25 cellular contexts compared by ENCODE assay signal in the genomic region with DNA sequence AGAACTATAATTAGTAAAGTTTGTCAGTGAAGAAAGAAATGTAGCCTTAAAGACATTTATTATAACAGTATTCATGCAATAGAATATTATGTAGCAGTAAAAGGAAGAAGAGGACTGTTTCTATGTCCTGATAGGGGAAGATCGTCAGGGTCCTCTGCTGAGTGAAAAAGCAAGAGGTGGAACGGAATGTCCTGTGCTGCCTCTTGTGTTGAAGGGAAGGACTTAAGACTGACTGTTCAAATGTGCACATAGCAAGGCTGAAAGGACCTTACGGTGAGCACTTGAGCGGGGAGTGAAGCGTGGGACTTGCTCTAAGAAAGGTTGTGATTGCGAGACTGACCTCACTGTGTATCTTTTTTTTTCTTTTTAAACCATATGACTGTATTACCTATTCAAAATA.
A peak's percentile ranks its signal among the peaks of the same experiment; 100 is the strongest.
DNase-seq lines count a peak whose midpoint lies in the region; ATAC-seq and TF ChIP-seq lines count a peak whose summit lies in the region.
"Had no signal": no experiment of that assay in that cellular context is flagged by ENCODE, and none has a peak within 500 bp of the region (broad histone marks: within the 10 kb centered on the region; RNA-seq: fewer than 3 reads in every experiment).

No MANE protein-coding gene starts in this region.

- H3K4me3 ChIP-seq in cardiac muscle cell (no peak overlapping the region), right atrium auricular region (no peak overlapping the region), fibroblast of the aortic adventitia (ENCODE audit: low read depth, low read length) (no peak overlapping the region), neural progenitor cell (no peak overlapping the region), PC-3 (ENCODE audit: low read length) (no peak overlapping the region)
- H3K4me3 ChIP-seq: ascending aorta, esophagus muscularis mucosa, sigmoid colon, suprapubic skin had no signal

- H3K27ac ChIP-seq in cardiac muscle cell (peak overlapping the region; percentile 49), right atrium auricular region (no peak overlapping the region), neural progenitor cell (no peak overlapping the region), PC-3 (ENCODE audit: low read length) (no peak overlapping the region)
- H3K27ac ChIP-seq: esophagus muscularis mucosa, sigmoid colon, suprapubic skin had no signal

- H3K9me3 Mint-ChIP-seq in neural progenitor cell, result peaks cover 5% of the 10 kb centered on the region
- peaks cover 0 to 7% (median 0%) of the 10 kb centered on the region in 9 donors for H3K9me3 Mint-ChIP-seq in naive thymus-derived CD8-positive, alpha-beta T cell

- no peaks in the 10 kb centered on the region for H3K9me2 ChIP-seq in PC-3 (replicated peaks; ENCODE audit: low read length)

- no peaks in the 10 kb centered on the region for H4K20me1 ChIP-seq in neural progenitor cell (ENCODE audit: low read depth)
- no peaks in the 10 kb centered on the region for H4K20me1 ChIP-seq in PC-3 (ENCODE audit: low read length)

- H3K27me3 Mint-ChIP-seq in neural progenitor cell (ENCODE audit: insufficient read depth, low read depth), result no peaks in the 10 kb centered on the region
- peaks cover 0 to 2% (median 0%) of the 10 kb centered on the region in 5 donors for H3K27me3 Mint-ChIP-seq in naive thymus-derived CD8-positive, alpha-beta T cell

- H2AFZ ChIP-seq in neural progenitor cell (replicated peaks) (no peak overlapping the region), PC-3 (ENCODE audit: low read length) (no peak overlapping the region)

- POLR2A ChIA-PET in PC-3 (lab: Charles Lee; ENCODE audit: unreplicated experiment), result no interaction called here
- POLR2A ChIA-PET in naive thymus-derived CD8-positive, alpha-beta T cell (lab: Charles Lee), result no interaction called here

- intact Hi-C loops in PC-3 (cut with micrococcal nuclease), result no loop called here

- H3K4me2 ChIP-seq in neural progenitor cell, result no peak overlapping the region
- H3K4me2 ChIP-seq in PC-3 (ENCODE audit: low read length), result no peak overlapping the region

- H3K9ac ChIP-seq in neural progenitor cell (no peak overlapping the region), PC-3 (ENCODE audit: low read length) (no peak overlapping the region)

- no peaks in the 10 kb centered on the region for H3K36me3 Mint-ChIP-seq in neural progenitor cell
- H3K36me3 Mint-ChIP-seq in naive thymus-derived CD8-positive, alpha-beta T cell, result peaks cover 0 to 4% (median 0%) of the 10 kb centered on the region in 3 donors

- H3K36me3 ChIP-seq in cardiac muscle cell (no peaks in the 10 kb centered on the region), right atrium auricular region (no peaks in the 10 kb centered on the region), neural progenitor cell (no peaks in the 10 kb centered on the region), PC-3 (ENCODE audit: low read depth, low read length) (no peaks in the 10 kb centered on the region)
- H3K36me3 ChIP-seq: ascending aorta, esophagus muscularis mucosa, sigmoid colon, suprapubic skin had no signal

- H3K79me2 ChIP-seq in neural progenitor cell (ENCODE audit: low read depth) (no peaks in the 10 kb centered on the region), PC-3 (ENCODE audit: low read length) (no peaks in the 10 kb centered on the region)

- peak; percentile 7 for TF ChIP-seq CTCF in cardiac muscle cell (IDR thresholded peaks at IDR 0.05; ENCODE audit: low read depth, low read length)
- TF ChIP-seq CTCF in right atrium auricular region (IDR thresholded peaks at IDR 0.05), result no peak
- peak; percentile 44 for TF ChIP-seq CTCF in fibroblast of the aortic adventitia (IDR thresholded peaks at IDR 0.05; ENCODE audit: insufficient read depth, low read length)
- TF ChIP-seq CTCF in neural progenitor cell (IDR thresholded peaks at IDR 0.05), result no peak
- no peak for TF ChIP-seq CTCF in PC-3 (conservative IDR thresholded peaks at IDR 0.05; ENCODE audit: low read depth, low read length)

- CTCF ChIA-PET in PC-3 (lab: Charles Lee), result no interaction called here

- peaks cover 33% of the 10 kb centered on the region for H3K4me1 ChIP-seq in cardiac muscle cell (ENCODE audit: low read depth)
- H3K4me1 ChIP-seq in right atrium auricular region, result peaks cover 0 to 14% of the 10 kb centered on the region in 2 donors
- H3K4me1 ChIP-seq in neural progenitor cell, result no peaks in the 10 kb centered on the region
- peaks cover 8% of the 10 kb centered on the region; the same call in 1 of the 2 replicates for H3K4me1 ChIP-seq in PC-3 (ENCODE audit: insufficient read depth, low read length)
- H3K4me1 ChIP-seq: suprapubic skin had no signal

- DNase-seq in cardiac muscle cell (ENCODE audit: low read depth in 1 of 2, low spot score in 1 of 2), result peak; percentile 37 to 48
- DNase-seq in right atrium auricular region (ENCODE audit: low spot score), result no peak
- DNase-seq in fibroblast of the aortic adventitia (ENCODE audit: low read depth), result peak; percentile 54
- peak; percentile 23 for DNase-seq in neural progenitor cell (ENCODE audit: low spot score)
- DNase-seq in DMS153 (lab: John Stamatoyannopoulos, UW), result no peak
- no peak for DNase-seq in PC-3
- DNase-seq in activated CD4-positive, CD25-positive, alpha-beta regulatory T cell treated with anti-CD3 and anti-CD28 coated beads, Interleukin-2, amount 50 U/mL, for 72 hours, result no peak
- DNase-seq in naive thymus-derived CD8-positive, alpha-beta T cell, result no peak
- DNase-seq: activated naive CD4-positive, alpha-beta T cell treated with anti-CD3 and anti-CD28 coated beads for 36 hours; activated T-cell treated with anti-CD3 and anti-CD28 coated beads, Interleukin-2, amount 50 U/mL, for 48 hours; DMS79; effector CD4-positive, alpha-beta T cell; Kasumi-1; left colon; NCI-H1092; NCI-H1930; NCI-H2227 treated with DMSO at 0.1 percent for 48 hours; NCI-H748 treated with DMSO at 0.1 percent for 48 hours; SIG-M5; sigmoid colon; T-helper 1 cell had no signal

- no peaks in the 10 kb centered on the region for H3F3A ChIP-seq in neural progenitor cell (ENCODE audit: low read depth)
- H3F3A ChIP-seq in PC-3 (ENCODE audit: low read length, unreplicated experiment), result no peaks in the 10 kb centered on the region

- BruUV-seq in PC-3 (replicated peaks; lab: Mats Ljungman, UMichigan), result no TSS peak

- H3K27me3 ChIP-seq in cardiac muscle cell (no peaks in the 10 kb centered on the region), right atrium auricular region (no peaks in the 10 kb centered on the region), neural progenitor cell (no peaks in the 10 kb centered on the region), PC-3 (ENCODE audit: low read length) (no peaks in the 10 kb centered on the region)
- H3K27me3 ChIP-seq: ascending aorta, esophagus muscularis mucosa, sigmoid colon, suprapubic skin had no signal

- ATAC-seq in PC-3, result no peak
- no peak for ATAC-seq in naive thymus-derived CD8-positive, alpha-beta T cell
- ATAC-seq: left colon had no signal

- no peak overlapping the region for H3K27ac Mint-ChIP-seq in neural progenitor cell
- no peak overlapping the region for H3K27ac Mint-ChIP-seq in naive thymus-derived CD8-positive, alpha-beta T cell
- H3K27ac Mint-ChIP-seq: activated naive CD4-positive, alpha-beta T cell treated with anti-CD3 and anti-CD28 coated beads for 36 hours; nephron had no signal

- peaks cover 10% of the 10 kb centered on the region for H3K4me1 Mint-ChIP-seq in neural progenitor cell
- no peaks in the 10 kb centered on the region for H3K4me1 Mint-ChIP-seq in naive thymus-derived CD8-positive, alpha-beta T cell
- H3K4me1 Mint-ChIP-seq: nephron had no signal

- H3K4me3 Mint-ChIP-seq in neural progenitor cell, result no peak overlapping the region
- H3K4me3 Mint-ChIP-seq in naive thymus-derived CD8-positive, alpha-beta T cell, result no peak overlapping the region
- H3K4me3 Mint-ChIP-seq: activated naive CD4-positive, alpha-beta T cell treated with anti-CD3 and anti-CD28 coated beads for 36 hours; nephron had no signal

- H3K9me3 ChIP-seq in cardiac muscle cell (ENCODE audit: low read depth) (no peaks in the 10 kb centered on the region), right atrium auricular region (no peaks in the 10 kb centered on the region), neural progenitor cell (ENCODE audit: low read depth) (no peaks in the 10 kb centered on the region), PC-3 (ENCODE audit: low read length) (no peaks in the 10 kb centered on the region)
- H3K9me3 ChIP-seq: ascending aorta, esophagus muscularis mucosa, sigmoid colon, suprapubic skin had no signal

Comparison
In these comparisons a context has a peak if more than half of its experiments do, and no peak if none do; other contexts are left out.
1. DNase-seq: peak in cardiac muscle cell (2 of 2), fibroblast of the aortic adventitia (single experiment) and neural progenitor cell (single experiment); none in right atrium auricular region (single experiment), DMS153 (single experiment), PC-3 (single experiment), activated CD4-positive, CD25-positive, alpha-beta regulatory T cell treated with anti-CD3 and anti-CD28 coated beads, Interleukin-2, amount 50 U/mL, for 72 hours (single experiment) and naive thymus-derived CD8-positive, alpha-beta T cell (0 of 10).
2. CTCF ChIP-seq: peak in cardiac muscle cell (single experiment) and fibroblast of the aortic adventitia (single experiment); none in right atrium auricular region (0 of 2), neural progenitor cell (single experiment) and PC-3 (single experiment).